ENCODE assay signal across 1 cellular context in the genomic region with DNA sequence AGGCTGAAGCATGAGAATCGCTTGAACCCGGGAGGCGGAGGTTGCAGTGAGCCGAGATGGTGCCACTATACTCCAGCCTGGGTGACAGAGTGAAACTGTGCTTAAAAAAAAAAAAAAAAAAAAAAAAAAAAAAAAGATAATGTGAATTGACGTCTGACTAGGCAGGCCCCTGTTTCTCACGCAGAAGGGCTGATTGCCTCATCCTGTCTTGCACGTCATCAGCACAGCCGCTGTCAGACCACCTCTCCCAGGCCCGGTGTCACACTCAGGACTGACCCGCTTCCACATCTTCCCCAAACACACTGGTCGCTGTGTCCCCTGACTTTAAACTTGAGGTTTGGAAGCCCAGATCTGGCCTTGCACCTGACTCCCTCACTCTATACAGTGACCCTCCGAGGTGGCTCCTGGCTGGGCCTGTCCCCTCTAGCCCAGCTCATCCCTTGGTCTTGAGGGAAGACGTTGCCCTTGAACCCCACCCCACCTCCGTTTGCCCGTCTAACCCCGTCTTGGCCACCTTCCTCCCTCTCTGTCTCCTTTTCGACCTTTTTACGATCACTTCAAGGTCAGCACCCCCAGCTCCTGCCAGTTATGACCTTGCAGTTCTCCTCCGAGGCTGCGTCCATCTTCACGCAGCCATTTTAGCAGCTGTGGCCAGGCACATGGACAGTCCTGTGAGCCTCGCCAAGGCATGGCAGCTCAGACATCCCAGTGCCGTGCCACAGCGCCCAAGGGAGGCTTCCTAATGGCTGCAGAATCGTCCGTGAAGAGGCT.
TF ChIP-seq lines count a peak whose summit lies in the region.

No MANE protein-coding gene starts in this region.

TF ChIP-seq in IMR-90, 13 proteins besides CTCF, POLR2A, EP300 and RAD21:
- TF ChIP-seq RCOR1 (IDR thresholded peaks at IDR 0.05; ENCODE audit: insufficient replicate concordance, low read length) (no peak), MAFK (IDR thresholded peaks at IDR 0.05; ENCODE audit: low read depth, low read length) (no peak), RFX5 (IDR thresholded peaks at IDR 0.05; ENCODE audit: low read depth, low read length) (no peak), BHLHE40 (IDR thresholded peaks at IDR 0.05; ENCODE audit: low read depth, low read length) (no peak), SMC3 (IDR thresholded peaks at IDR 0.05; ENCODE audit: low read depth, low read length) (no peak), CEBPB (IDR thresholded peaks at IDR 0.05; ENCODE audit: low read depth, low read length) (no peak), MXI1 (IDR thresholded peaks at IDR 0.05; ENCODE audit: borderline replicate concordance, low read depth, low read length) (no peak), FOS (IDR thresholded peaks at IDR 0.05; ENCODE audit: low read depth, low read length) (no peak), MAZ (IDR thresholded peaks at IDR 0.05; ENCODE audit: borderline replicate concordance, low read depth, low read length) (no peak), NFE2L2 (IDR thresholded peaks at IDR 0.05; ENCODE audit: low read depth, low read length) (no peak), CHD1 (IDR thresholded peaks at IDR 0.05; ENCODE audit: low read depth, low read length) (no peak)
- TF ChIP-seq, protein P1, sequence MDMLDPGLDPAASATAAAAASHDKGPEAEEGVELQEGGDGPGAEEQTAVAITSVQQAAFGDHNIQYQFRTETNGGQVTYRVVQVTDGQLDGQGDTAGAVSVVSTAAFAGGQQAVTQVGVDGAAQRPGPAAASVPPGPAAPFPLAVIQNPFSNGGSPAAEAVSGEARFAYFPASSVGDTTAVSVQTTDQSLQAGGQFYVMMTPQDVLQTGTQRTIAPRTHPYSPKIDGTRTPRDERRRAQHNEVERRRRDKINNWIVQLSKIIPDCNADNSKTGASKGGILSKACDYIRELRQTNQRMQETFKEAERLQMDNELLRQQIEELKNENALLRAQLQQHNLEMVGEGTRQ (IDR thresholded peaks at IDR 0.05; ENCODE audit: low read depth, low read length): no peak
- TF ChIP-seq, protein P2, sequence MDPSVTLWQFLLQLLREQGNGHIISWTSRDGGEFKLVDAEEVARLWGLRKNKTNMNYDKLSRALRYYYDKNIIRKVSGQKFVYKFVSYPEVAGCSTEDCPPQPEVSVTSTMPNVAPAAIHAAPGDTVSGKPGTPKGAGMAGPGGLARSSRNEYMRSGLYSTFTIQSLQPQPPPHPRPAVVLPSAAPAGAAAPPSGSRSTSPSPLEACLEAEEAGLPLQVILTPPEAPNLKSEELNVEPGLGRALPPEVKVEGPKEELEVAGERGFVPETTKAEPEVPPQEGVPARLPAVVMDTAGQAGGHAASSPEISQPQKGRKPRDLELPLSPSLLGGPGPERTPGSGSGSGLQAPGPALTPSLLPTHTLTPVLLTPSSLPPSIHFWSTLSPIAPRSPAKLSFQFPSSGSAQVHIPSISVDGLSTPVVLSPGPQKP (IDR thresholded peaks at IDR 0.05; ENCODE audit: borderline replicate concordance, low read depth, low read length): no peak
